Comparison of ENCODE assay signal across 1 cellular context in genomic region chr5:142248853-142249462, GRCh38.
TF ChIP-seq lines count a peak whose summit lies in the region.

No MANE protein-coding gene starts in this region.

TF ChIP-seq in HEK293, 187 proteins besides CTCF, POLR2A, EP300 and RAD21 (continued from another document):
- no peak for TF ChIP-seq PATZ1 (tag by site-specific recombination; IDR thresholded peaks at IDR 0.05)
- no peak for TF ChIP-seq ZNF341 (tag by site-specific recombination; IDR thresholded peaks at IDR 0.05; ENCODE audit: low read depth)
- 0 out of 2 replicates have a peak, but pooled peaks have one; percentile 23 for TF ChIP-seq ZNF600 (tag by site-specific recombination; IDR thresholded peaks at IDR 0.05)
- no peak for TF ChIP-seq ZNF549 (tag by site-specific recombination; IDR thresholded peaks at IDR 0.05)
- TF ChIP-seq ZNF2 (tag by site-specific recombination; IDR thresholded peaks at IDR 0.05) = no peak
- no peak for TF ChIP-seq ZNF530 (tag by site-specific recombination; IDR thresholded peaks at IDR 0.05; ENCODE audit: low read depth)
- peak; percentile 33; the same call in 1 of the 2 replicates for TF ChIP-seq MZF1 (tag by site-specific recombination; IDR thresholded peaks at IDR 0.05; ENCODE audit: borderline replicate concordance)
- no peak for TF ChIP-seq ZNF792 (tag by site-specific recombination; IDR thresholded peaks at IDR 0.05)
- no peak for TF ChIP-seq ZNF350 (tag by site-specific recombination; IDR thresholded peaks at IDR 0.05)
- TF ChIP-seq ZNF704 (tag by site-specific recombination; IDR thresholded peaks at IDR 0.05) = no peak
- no peak for TF ChIP-seq BCL11A (tag by site-specific recombination; IDR thresholded peaks at IDR 0.05; ENCODE audit: low read depth)
- TF ChIP-seq ZEB2 (tag by site-specific recombination; IDR thresholded peaks at IDR 0.05) = no peak
- no peak for TF ChIP-seq OSR2 (tag by site-specific recombination; IDR thresholded peaks at IDR 0.05)
- no peak for TF ChIP-seq ZNF302 (tag by site-specific recombination; IDR thresholded peaks at IDR 0.05; ENCODE audit: low read depth)
- no peak for TF ChIP-seq ZNF202 (tag by site-specific recombination; IDR thresholded peaks at IDR 0.05; ENCODE audit: borderline replicate concordance)
- no peak for TF ChIP-seq ZBTB20 (tag by site-specific recombination; IDR thresholded peaks at IDR 0.05)
- no peak for TF ChIP-seq ZNF121 (tag by site-specific recombination; IDR thresholded peaks at IDR 0.05)
- no peak for TF ChIP-seq ZBTB6 (tag by site-specific recombination; IDR thresholded peaks at IDR 0.05)
- no peak for TF ChIP-seq OVOL3 (tag by site-specific recombination; IDR thresholded peaks at IDR 0.05)
- TF ChIP-seq TCF7L2 (IDR thresholded peaks at IDR 0.05; ENCODE audit: borderline replicate concordance, low read depth, low read length) = no peak
- TF ChIP-seq ZNF174 (tag by site-specific recombination; IDR thresholded peaks at IDR 0.05) = no peak
- TF ChIP-seq ZBTB11 (tag by site-specific recombination; conservative IDR thresholded peaks at IDR 0.05; ENCODE audit: low read depth) = no peak
- TF ChIP-seq ZNF114 (tag by site-specific recombination; IDR thresholded peaks at IDR 0.05) = no peak
- no peak for TF ChIP-seq ZNF777 (tag by site-specific recombination; IDR thresholded peaks at IDR 0.05; ENCODE audit: borderline replicate concordance)
- TF ChIP-seq ZNF366 (tag by site-specific recombination; conservative IDR thresholded peaks at IDR 0.05) = no peak
- no peak for TF ChIP-seq ZNF76 (tag by site-specific recombination; IDR thresholded peaks at IDR 0.05; ENCODE audit: borderline replicate concordance, low read depth)
- TF ChIP-seq ZNF654 (tag by site-specific recombination; IDR thresholded peaks at IDR 0.05; ENCODE audit: low read depth) = no peak
- no peak for TF ChIP-seq ZBTB7A (tag by site-specific recombination; IDR thresholded peaks at IDR 0.05; ENCODE audit: low read depth)
- no peak for TF ChIP-seq ZNF560 (tag by site-specific recombination; IDR thresholded peaks at IDR 0.05; ENCODE audit: borderline replicate concordance)
- TF ChIP-seq ZNF426 (tag by site-specific recombination; IDR thresholded peaks at IDR 0.05) = no peak
- TF ChIP-seq ZNF692 (tag by site-specific recombination; IDR thresholded peaks at IDR 0.05) = no peak
- TF ChIP-seq ZSCAN4 (tag by site-specific recombination; IDR thresholded peaks at IDR 0.05) = no peak
- TF ChIP-seq ZIC2 (tag by site-specific recombination; IDR thresholded peaks at IDR 0.05) = peak; percentile 96
- TF ChIP-seq ZNF175 (tag by site-specific recombination; IDR thresholded peaks at IDR 0.05) = no peak
- 0 out of 2 replicates have a peak, but pooled peaks have one; percentile 44 for TF ChIP-seq ZNF449 (tag by site-specific recombination; IDR thresholded peaks at IDR 0.05)
- TF ChIP-seq YY1 (tag by site-specific recombination; IDR thresholded peaks at IDR 0.05) = no peak
- no peak for TF ChIP-seq ZNF623 (tag by site-specific recombination; IDR thresholded peaks at IDR 0.05)
- no peak for TF ChIP-seq GLI4 (tag by site-specific recombination; IDR thresholded peaks at IDR 0.05)
- no peak for TF ChIP-seq ZNF624 (tag by site-specific recombination; IDR thresholded peaks at IDR 0.05)
